ENCODE assay signal across 8 cellular contexts in genomic region chr4:13483142-13484044, GRCh38. TPM values are rescaled to one million over a fixed set of nuclear protein-coding genes. Genes with fewer than 3 reads are reported as not detected.
DNase-seq lines count a peak whose midpoint lies in the region; ATAC-seq, FAIRE-seq and TF ChIP-seq lines count a peak whose summit lies in the region.

No MANE protein-coding gene starts in this region.

- peak overlapping the region; percentile 89 to 94 for H3K4me2 ChIP-seq in H1 (ENCODE audit: insufficient read depth in 1 of 2, low read depth in 2 of 2, low read length in 2 of 2)

- no peak overlapping the region for H3K4ac ChIP-seq in H1 (replicated peaks; ENCODE audit: insufficient read length, low read depth, low read length)

- H3K27ac ChIP-seq in H1 (ENCODE audit: low read depth, low read length) (peak overlapping the region; percentile 98; the same call in 1 of the 2 replicates), stomach (peak overlapping the region; percentile 87 to 97 (median 92))

- no peak overlapping the region for H3K23ac ChIP-seq in H1 (ENCODE audit: insufficient read length)

- H3K36me3 ChIP-seq in H1 (ENCODE audit: control insufficient read depth in 2 of 4, insufficient read depth in 4 of 4, low read length in 3 of 4), result peaks cover 0 to 2% (median 0%) of the 10 kb centered on the region in 4 experiments; a peak in 1 of 8 replicates
- peaks cover 0 to 4% (median 3%) of the 10 kb centered on the region in 4 donors for H3K36me3 ChIP-seq in stomach

- H3K79me1 ChIP-seq in H1 (ENCODE audit: low read depth, low read length), result no peaks in the 10 kb centered on the region

- H3K4me1 ChIP-seq in H1 (replicated peaks in 1 of 4; ENCODE audit: control insufficient read depth in 3 of 4, insufficient read depth in 4 of 4, low read length in 3 of 4) (peaks cover 0 to 5% (median 1%) of the 10 kb centered on the region in 4 experiments; a peak in 3 of 7 replicates), stomach (peaks cover 8 to 29% (median 21%) of the 10 kb centered on the region in 4 donors)

- peaks cover 7% of the 10 kb centered on the region for H3K27me3 Mint-ChIP-seq in activated B cell treated with CpG ODN at 0.5 μM for 24 hours
- no peaks in the 10 kb centered on the region for H3K27me3 Mint-ChIP-seq in memory B cell

- H2BK120ac ChIP-seq in H1 (replicated peaks; ENCODE audit: low read depth, low read length), result no peak overlapping the region

- peak overlapping the region; percentile 76 for H3K27ac Mint-ChIP-seq in activated B cell treated with CpG ODN at 0.5 μM for 24 hours
- H3K27ac Mint-ChIP-seq in memory B cell, result peak overlapping the region; percentile 98

- H3K9me3 Mint-ChIP-seq in activated B cell treated with CpG ODN at 0.5 μM for 24 hours, result no peaks in the 10 kb centered on the region
- H3K9me3 Mint-ChIP-seq in memory B cell, result no peaks in the 10 kb centered on the region

- peak overlapping the region; percentile 49 to 92 (median 66) for H3K9ac ChIP-seq in H1 (replicated peaks in 1 of 4; ENCODE audit: extremely low read depth in 1 of 4, low read depth in 3 of 4, low read length in 3 of 4)

- TF ChIP-seq POLR2A in H1 (IDR thresholded peaks at IDR 0.05; ENCODE audit: control extremely low read depth in 1 of 2, low read depth in 2 of 2, low read length in 2 of 2) (peak in 1 of 2 experiments; percentile 45; a peak in 1 of 3 replicates), stomach (IDR thresholded peaks at IDR 0.05) (no peak)

- H3K4me3 ChIP-seq in H1 (ENCODE audit: extremely low read depth in 1 of 4, insufficient read depth in 2 of 4, low read depth in 3 of 4, low read length in 4 of 4) (peak overlapping the region; percentile 75 to 95 (median 84)), stomach (peak overlapping the region; percentile 82 to 94 (median 90))

- ATAC-seq in HG02571 (IDR thresholded peaks at IDR 0.05; ENCODE audit: unreplicated experiment) (peak; percentile 8), activated B cell treated with CpG ODN at 0.5 μM for 24 hours (ENCODE audit: low read depth) (no peak), memory B cell (ENCODE audit: low read depth) (no peak)

- 0 out of 4 replicates have a peak, but pooled peaks of 1 of the 2 experiments have one; percentile 4 for TF ChIP-seq RAD21 in H1 (IDR thresholded peaks at IDR 0.05 in 1 of 2, conservative IDR thresholded peaks at IDR 0.05 in 1 of 2; ENCODE audit: low read depth in 2 of 2, low read length in 2 of 2)

- intact Hi-C loops in activated B cell treated with CpG ODN at 0.5 μM for 24 hours (cut with micrococcal nuclease) (loop anchor here (1.0 to 2.0 kb wide), 5 partner anchors 45 to 1519 kb away; partner anchors contain the start of genes BOD1L1 and CPEB2), stomach (cut with DNase I; ENCODE audit: low total_unique reads) (no loop called here)

- H2AK5ac ChIP-seq in H1 (ENCODE audit: low read depth, low read length), result no peak overlapping the region

- H3K56ac ChIP-seq in H1 (replicated peaks; ENCODE audit: insufficient read length, low read depth, low read length), result peak overlapping the region; percentile 32

- H4K5ac ChIP-seq in H1 (ENCODE audit: insufficient read length, low read depth, low read length), result peak overlapping the region; percentile 18

- POLR2A ChIA-PET in activated B cell treated with CpG ODN at 0.5 μM for 24 hours (lab: Charles Lee), result interaction anchor here (0.9 to 1.2 kb wide), 2 partner anchors 45 to 145 kb away, joined by 3 read pairs; no protein-coding TSS in a partner anchor
- POLR2A ChIA-PET in H1 (lab: Charles Lee; ENCODE audit: partially characterized antibody), result interaction anchor here (0.6 to 1.3 kb wide), 13 partner anchors 12 to 1709 kb away, joined by 3 to 6 read pairs (median 3); no protein-coding TSS in a partner anchor

- H2BK15ac ChIP-seq in H1 (ENCODE audit: low read length), result no peak overlapping the region

- H3K18ac ChIP-seq in H1 (ENCODE audit: extremely low read depth, low read length), result no peak overlapping the region

- TF ChIP-seq EP300 in H1 (IDR thresholded peaks at IDR 0.05; ENCODE audit: borderline replicate concordance in 1 of 2, low read depth in 2 of 2, low read length in 2 of 2) (no peak; a peak in 1 of 3 replicates), stomach (IDR thresholded peaks at IDR 0.05) (no peak)

- no peaks in the 10 kb centered on the region; a peak in 1 of 4 replicates for H3K9me3 ChIP-seq in H1 (ENCODE audit: insufficient read depth in 2 of 2, low read depth in 1 of 2, low read length in 1 of 2)
- no peaks in the 10 kb centered on the region for H3K9me3 ChIP-seq in stomach

- H2BK12ac ChIP-seq in H1 (ENCODE audit: low read depth, low read length), result no peak overlapping the region

- no peak overlapping the region for H2BK20ac ChIP-seq in H1 (ENCODE audit: low read length)

- DNase-seq in activated T-cell treated with anti-CD3 and anti-CD28 coated beads for 1 hour (ENCODE audit: low read depth), result peak; percentile 3
- no peak for DNase-seq in activated T-cell treated with anti-CD3 and anti-CD28 coated beads for 4 hours
- DNase-seq in NAMALWA (ENCODE audit: low spot score), result peak; percentile 48
- DNase-seq in activated B cell treated with CpG ODN at 0.5 μM for 24 hours, result no peak
- DNase-seq in H1 (ENCODE audit: low read depth in 1 of 2, low spot score in 2 of 2), result no peak
- DNase-seq in memory B cell (ENCODE audit: low spot score in 2 of 2), result peak in 1 of 2 donors; percentile 12
- DNase-seq in stomach, result peak; percentile 39

- H2AFZ ChIP-seq in H1 (ENCODE audit: low read length), result peak overlapping the region; percentile 64

- H4K91ac ChIP-seq in H1 (replicated peaks; ENCODE audit: insufficient read length, low read length), result no peak overlapping the region

- H3K36me3 Mint-ChIP-seq in activated B cell treated with CpG ODN at 0.5 μM for 24 hours (ENCODE audit: low read depth) (peaks cover 10% of the 10 kb centered on the region), memory B cell (no peaks in the 10 kb centered on the region)

- H4K20me1 ChIP-seq in H1 (replicated peaks in 1 of 2; ENCODE audit: control insufficient read depth in 1 of 2, insufficient read depth in 2 of 2, low read length in 2 of 2), result no peaks in the 10 kb centered on the region

- H2BK5ac ChIP-seq in H1 (ENCODE audit: low read depth, low read length), result no peak overlapping the region

- H3K14ac ChIP-seq in H1 (ENCODE audit: insufficient read length), result no peak overlapping the region

- peaks cover 6% of the 10 kb centered on the region; the same call in 1 of the 2 replicates for H3K23me2 ChIP-seq in H1 (ENCODE audit: low read depth, low read length)

- H3K4me3 Mint-ChIP-seq in activated B cell treated with CpG ODN at 0.5 μM for 24 hours (peak overlapping the region; percentile 96), memory B cell (peak overlapping the region; percentile 92)

- H3K27me3 ChIP-seq in H1 (replicated peaks in 1 of 4; ENCODE audit: control insufficient read depth in 3 of 4, extremely low read depth in 1 of 4, insufficient read depth in 3 of 4, low read length in 3 of 4) (no peaks in the 10 kb centered on the region), stomach (no peaks in the 10 kb centered on the region)

- H4K8ac ChIP-seq in H1 (ENCODE audit: extremely low read depth, insufficient read depth, low read length), result peak overlapping the region; percentile 53; the same call in 1 of the 2 replicates

- CTCF ChIA-PET in activated B cell treated with CpG ODN at 0.5 μM for 24 hours (lab: Charles Lee) (interaction anchor here (1.3 kb wide), 1 partner anchor 171 kb away, joined by 3 read pairs; no protein-coding TSS in a partner anchor), H1 (lab: Charles Lee; ENCODE audit: partially characterized antibody) (interaction anchor here (0.7 to 1.9 kb wide), 5 partner anchors 12 to 52 kb away, joined by 3 to 6 read pairs (median 5); no protein-coding TSS in a partner anchor)

- peaks cover 0 to 34% of the 10 kb centered on the region in 2 experiments; a peak in 2 of 4 replicates for H3K79me2 ChIP-seq in H1 (ENCODE audit: control insufficient read depth in 1 of 2, insufficient read depth in 2 of 2, low read length in 2 of 2)

- H3K4me1 Mint-ChIP-seq in activated B cell treated with CpG ODN at 0.5 μM for 24 hours (peaks cover 21% of the 10 kb centered on the region), memory B cell (peaks cover 16% of the 10 kb centered on the region)

- WGBS in H1 (ENCODE audit: extremely low coverage in 1 of 2, insufficient coverage in 1 of 2, insufficient read length in 1 of 2, insufficient replicate concordance in 2 of 2, low coverage in 1 of 2, low lambda C conversion rate in 2 of 2, missing lambda C conversion rate in 1 of 2), 2 experiments, result 4% methylated on average over 28 of the region's 38 CpGs; no CpG with 5 or more reads in 1 of the 2 experiments
- 3 to 9% (median 7%) methylated on average over 32 to 38 of the region's 38 CpGs for WGBS in stomach, 5 donors

- TF ChIP-seq CTCF in activated B cell treated with CpG ODN at 0.5 μM for 24 hours (IDR thresholded peaks at IDR 0.05), result no peak
- no peak for TF ChIP-seq CTCF in H1 (IDR thresholded peaks at IDR 0.05; ENCODE audit: control extremely low read depth in 1 of 3, insufficient read depth in 1 of 3, low read depth in 1 of 3, low read length in 3 of 3)
- TF ChIP-seq CTCF in stomach (IDR thresholded peaks at IDR 0.05), result no peak

- peak; percentile 7 for FAIRE-seq in H1 (lab: Jason Lieb, UNC)

TF ChIP-seq in H1, 55 proteins besides CTCF, POLR2A, EP300 and RAD21 (continues in another document):
- TF ChIP-seq SAP30 (IDR thresholded peaks at IDR 0.05; ENCODE audit: insufficient read depth, insufficient replicate concordance, low read length), result peak; percentile 53
- peak; percentile 18 for TF ChIP-seq RNF2 (IDR thresholded peaks at IDR 0.05; ENCODE audit: borderline replicate concordance, low read depth, low read length, missing control alignments, poor library complexity, severe bottlenecking)
- TF ChIP-seq SUZ12 (IDR thresholded peaks at IDR 0.05; ENCODE audit: low read length), result peak; percentile 22; the same call in 1 of the 2 replicates
- TF ChIP-seq SIN3A (conservative IDR thresholded peaks at IDR 0.05 in 1 of 2, IDR thresholded peaks at IDR 0.05 in 1 of 2; ENCODE audit: low read depth in 1 of 2, low read length in 2 of 2), result 0 out of 4 replicates have a peak, but pooled peaks have one; percentile 48 to 49
- TF ChIP-seq RBBP5 (IDR thresholded peaks at IDR 0.05; ENCODE audit: borderline replicate concordance, low read depth, low read length), result peak; percentile 68; the same call in 1 of the 2 replicates

RNA-seq across cellular contexts. Expression of gene RAB28, which starts 0.7 kb away (rescaled TPM):
- 16.0 and 16.9 TPM in 2 replicates for total RNA-seq in activated B cell treated with CpG ODN at 0.5 μM for 24 hours
- total RNA-seq in H1 (2021; fragmentation: NEBNext Ultra II Directional; extraction: Animal tissue kit (Norgen Biotek cat#: 25700)), result 18.7 and 20.8 TPM in 2 replicates
- polyA plus RNA-seq in H1 (2011; rRNA removed), result 10.5 and 16.0 TPM in 2 replicates
- 18.4 TPM for polyA plus RNA-seq in H1 (2011; cell fraction: cytosol; rRNA removed)
- polyA plus RNA-seq in H1 (2011; cell fraction: nucleus; rRNA removed), result 8.2 TPM
- polyA plus RNA-seq in H1 (2012, experiment 1 of 2), result 11.5 to 18.1 TPM (median 12.6 TPM) in 4 replicates
- 3.0 TPM for polyA plus RNA-seq in H1 (2012, experiment 2 of 2)
- polyA plus RNA-seq in H1 (2013, experiment 1 of 2), result 13.7 TPM
- polyA plus RNA-seq in H1 (2013, experiment 2 of 2), result 13.7 TPM
- 8.5 and 10.3 TPM in 2 replicates for polyA minus RNA-seq in H1 (2011; rRNA and poly(A)+ RNA removed)
- 7.0 TPM for polyA minus RNA-seq in H1 (2011; cell fraction: cytosol; rRNA and poly(A)+ RNA removed)
- 23.5 TPM for polyA minus RNA-seq in H1 (2011; cell fraction: nucleus; rRNA and poly(A)+ RNA removed)
- 10 to 100 TPM in 3 of 5 donors, 1 to 10 TPM in 1, under 1 TPM in 1; 0.29 to 27.2 (median 18.3) TPM for total RNA-seq in stomach
- 10 to 100 TPM in 2 of 3 donors, 1 to 10 TPM in 1; 9.2 to 15.6 (median 13.8) TPM for polyA plus RNA-seq in stomach

Comparison
In these comparisons a context has a peak if more than half of its experiments do, and no peak if none do; other contexts are left out.
1. DNase-seq: peak in activated T-cell treated with anti-CD3 and anti-CD28 coated beads for 1 hour (single experiment), NAMALWA (single experiment) and stomach (single experiment); none in activated T-cell treated with anti-CD3 and anti-CD28 coated beads for 4 hours (single experiment), activated B cell treated with CpG ODN at 0.5 μM for 24 hours (single experiment) and H1 (0 of 2).